In the genomic region with DNA sequence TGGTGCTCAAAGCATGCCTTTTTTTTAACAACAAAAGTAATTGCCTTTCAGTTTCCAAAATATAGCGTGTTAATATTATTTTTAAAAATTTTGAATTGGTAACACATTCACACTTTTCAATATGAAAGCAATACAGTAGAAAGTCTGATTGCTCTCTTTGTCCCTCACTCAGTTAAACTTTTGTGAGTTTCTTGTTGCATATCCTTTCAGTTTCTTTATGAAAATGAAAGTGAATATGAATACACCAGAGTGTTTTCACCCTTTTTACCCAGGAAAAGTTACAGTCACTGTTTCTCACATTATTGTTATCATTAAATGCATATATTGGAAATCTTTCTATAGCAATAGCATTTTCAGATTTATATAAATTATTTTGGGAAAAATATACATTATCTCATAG, we compare ENCODE assay signal across 12 cellular contexts.
DNase-seq lines count a peak whose midpoint lies in the region; ATAC-seq, FAIRE-seq and TF ChIP-seq lines count a peak whose summit lies in the region.
"Had no signal": no experiment of that assay in that cellular context is flagged by ENCODE, and none has a peak within 500 bp of the region (broad histone marks: within the 10 kb centered on the region; RNA-seq: fewer than 3 reads in every experiment).

No MANE protein-coding gene starts in this region.

- peak; percentile 85 for FAIRE-seq in pancreas (lab: Jason Lieb, UNC)

- no peaks in the 10 kb centered on the region for H3K36me3 ChIP-seq in pancreas

- H3K27ac ChIP-seq in pancreas = no peak overlapping the region

- H3K4me3 Mint-ChIP-seq in activated CD4-positive, alpha-beta T cell treated with anti-CD3 and anti-CD28 coated beads for 36 hours = no peak overlapping the region
- no peak overlapping the region for H3K4me3 Mint-ChIP-seq in activated naive CD8-positive, alpha-beta T cell treated with anti-CD3 and anti-CD28 coated beads for 36 hours
- H3K4me3 Mint-ChIP-seq: central memory CD8-positive, alpha-beta T cell had no signal

- 79 to 90% methylated on average over 1 of the region's 1 CpG for WGBS in pancreas, 2 donors

- peak; percentile 65 for ATAC-seq in activated CD4-positive, alpha-beta T cell treated with anti-CD3 and anti-CD28 coated beads for 36 hours
- ATAC-seq in GM21619 (IDR thresholded peaks at IDR 0.05; ENCODE audit: unreplicated experiment) (peak; percentile 98), HG03159 (IDR thresholded peaks at IDR 0.05; ENCODE audit: unreplicated experiment) (peak; percentile 97), pancreas (no peak)
- ATAC-seq: sciatic nerve had no signal

- peaks cover 3% of the 10 kb centered on the region for H3K27me3 Mint-ChIP-seq in activated CD4-positive, alpha-beta T cell treated with anti-CD3 and anti-CD28 coated beads for 36 hours
- H3K27me3 Mint-ChIP-seq in activated naive CD8-positive, alpha-beta T cell treated with anti-CD3 and anti-CD28 coated beads for 36 hours = no peaks in the 10 kb centered on the region

- intact Hi-C loops in activated CD4-positive, alpha-beta T cell treated with anti-CD3 and anti-CD28 coated beads for 36 hours (cut with DNase I, micrococcal nuclease) = loop anchor here (5.0 to 10.0 kb wide), 4 partner anchors 267 to 687 kb away; partner anchors contain the start of gene CRIM1 (in 1 of the 2)
- intact Hi-C loops in pancreas (cut with DNase I) = no loop called here

- no peak for TF ChIP-seq CTCF in pancreas (IDR thresholded peaks at IDR 0.05)

- DNase-seq in activated CD4-positive, alpha-beta T cell treated with anti-CD3 and anti-CD28 coated beads for 36 hours = no peak
- no peak for DNase-seq in activated CD4-positive, alpha-beta T cell treated with anti-CD3 and anti-CD28 coated beads, Interleukin-2, amount 50 U/mL, for 4 hours
- no peak for DNase-seq in pancreas
- DNase-seq in SKM-1 treated with dmso at 0.1 percent for 144 hours (lab: John Stamatoyannopoulos, UW; ENCODE audit: unreplicated experiment) = no peak
- no peak for DNase-seq in NCI-H345 treated with DMSO at 0.1 percent for 48 hours (lab: John Stamatoyannopoulos, UW; ENCODE audit: unreplicated experiment)
- DNase-seq in activated naive CD8-positive, alpha-beta T cell treated with anti-CD3 and anti-CD28 coated beads for 36 hours = no peak
- DNase-seq: 8988T had no signal

- H3K9me3 ChIP-seq in pancreas = no peaks in the 10 kb centered on the region

- CTCF ChIA-PET in activated CD4-positive, alpha-beta T cell treated with anti-CD3 and anti-CD28 coated beads for 36 hours (lab: Charles Lee) = no interaction called here

- H3K4me3 ChIP-seq in pancreas = no peak overlapping the region
- H3K4me3 ChIP-seq: lung had no signal

- peaks cover 4% of the 10 kb centered on the region for H3K4me1 Mint-ChIP-seq in activated CD4-positive, alpha-beta T cell treated with anti-CD3 and anti-CD28 coated beads for 36 hours
- peaks cover 2% of the 10 kb centered on the region for H3K4me1 Mint-ChIP-seq in activated naive CD8-positive, alpha-beta T cell treated with anti-CD3 and anti-CD28 coated beads for 36 hours
- H3K4me1 Mint-ChIP-seq: central memory CD8-positive, alpha-beta T cell had no signal

- no peaks in the 10 kb centered on the region for H3K36me3 Mint-ChIP-seq in activated CD4-positive, alpha-beta T cell treated with anti-CD3 and anti-CD28 coated beads for 36 hours (ENCODE audit: low read depth)
- no peaks in the 10 kb centered on the region for H3K36me3 Mint-ChIP-seq in activated naive CD8-positive, alpha-beta T cell treated with anti-CD3 and anti-CD28 coated beads for 36 hours

- no peak overlapping the region for H3K27ac Mint-ChIP-seq in activated CD4-positive, alpha-beta T cell treated with anti-CD3 and anti-CD28 coated beads for 36 hours
- no peak overlapping the region for H3K27ac Mint-ChIP-seq in activated naive CD8-positive, alpha-beta T cell treated with anti-CD3 and anti-CD28 coated beads for 36 hours

- no peaks in the 10 kb centered on the region for H3K9me3 Mint-ChIP-seq in activated CD4-positive, alpha-beta T cell treated with anti-CD3 and anti-CD28 coated beads for 36 hours (ENCODE audit: low read depth)
- no peaks in the 10 kb centered on the region for H3K9me3 Mint-ChIP-seq in activated naive CD8-positive, alpha-beta T cell treated with anti-CD3 and anti-CD28 coated beads for 36 hours
- H3K9me3 Mint-ChIP-seq: central memory CD8-positive, alpha-beta T cell had no signal

- no peaks in the 10 kb centered on the region for H3K27me3 ChIP-seq in pancreas

- POLR2A ChIA-PET in activated CD4-positive, alpha-beta T cell treated with anti-CD3 and anti-CD28 coated beads for 36 hours (lab: Charles Lee) = no interaction called here

- no peaks in the 10 kb centered on the region for H3K4me1 ChIP-seq in pancreas

Comparison
In these comparisons a context has a peak if more than half of its experiments do, and no peak if none do; other contexts are left out.
1. ATAC-seq: peak in activated CD4-positive, alpha-beta T cell treated with anti-CD3 and anti-CD28 coated beads for 36 hours (single experiment), GM21619 (single experiment) and HG03159 (single experiment); none in pancreas (0 of 4).
2. intact Hi-C loops: an anchor here in activated CD4-positive, alpha-beta T cell treated with anti-CD3 and anti-CD28 coated beads for 36 hours (5.0 to 10.0 kb wide); none called in pancreas.